8 cellular contexts compared by ENCODE assay signal in genomic region chr1:1157426-1157913, GRCh38. TPM values are rescaled to one million over a fixed set of nuclear protein-coding genes. Genes with fewer than 3 reads are reported as not detected.
DNase-seq lines count a peak whose midpoint lies in the region; ATAC-seq, FAIRE-seq and TF ChIP-seq lines count a peak whose summit lies in the region.

No MANE protein-coding gene starts in this region.

- H3K9ac ChIP-seq in keratinocyte (ENCODE audit: control insufficient read depth, extremely low read depth, insufficient read depth, low read length): peak overlapping the region; percentile 85

- peaks cover 18% of the 10 kb centered on the region for H3K9me3 Mint-ChIP-seq in central memory CD8-positive, alpha-beta T cell

- H3K27ac ChIP-seq in keratinocyte (ENCODE audit: control insufficient read depth, insufficient read depth, low read length): peak overlapping the region; percentile 74

- no peaks in the 10 kb centered on the region for H3K9me3 ChIP-seq in keratinocyte (ENCODE audit: control insufficient read depth, low read depth, low read length)

- peak overlapping the region; percentile 73 for H2AFZ ChIP-seq in keratinocyte (ENCODE audit: control insufficient read depth, low read length)

- peak; percentile 71 to 76 for ATAC-seq in activated CD4-positive, CD25-positive, alpha-beta regulatory T cell treated with anti-CD3 and anti-CD28 coated beads, Interleukin-2, amount 50 U/mL, for 24 hours
- ATAC-seq in central memory CD8-positive, alpha-beta T cell (replicated peaks; ENCODE audit: extremely low read depth, poor library complexity, severe bottlenecking): peak; percentile 61
- no peak for ATAC-seq in HG02571 (IDR thresholded peaks at IDR 0.05; ENCODE audit: unreplicated experiment)

- peak overlapping the region; percentile 77 for H3K4me3 Mint-ChIP-seq in central memory CD8-positive, alpha-beta T cell

- FAIRE-seq in keratinocyte (lab: Jason Lieb, UNC): peak; percentile 48

- H3K27me3 ChIP-seq in keratinocyte (ENCODE audit: control insufficient read depth, extremely low read depth, insufficient read depth, low read length): no peaks in the 10 kb centered on the region

- H3K27ac Mint-ChIP-seq in central memory CD8-positive, alpha-beta T cell (ENCODE audit: low read depth): peak overlapping the region; percentile 81

- no peaks in the 10 kb centered on the region for H3K27me3 Mint-ChIP-seq in central memory CD8-positive, alpha-beta T cell

- TF ChIP-seq CTCF in keratinocyte (optimal IDR thresholded peaks at IDR 0.05 in 1 of 3, IDR thresholded peaks at IDR 0.05 in 1 of 3, conservative IDR thresholded peaks at IDR 0.05 in 1 of 3; ENCODE audit: extremely low read depth in 1 of 3, insufficient read depth in 2 of 3, low read length in 3 of 3): no peak

- H3K4me2 ChIP-seq in keratinocyte (ENCODE audit: control insufficient read depth, extremely low read depth, insufficient read depth, low read depth, low read length): peak overlapping the region; percentile 93

- H3K4me1 ChIP-seq in keratinocyte (ENCODE audit: control insufficient read depth, extremely low read depth, insufficient read depth, low read length): peaks cover 12% of the 10 kb centered on the region

- H3K79me2 ChIP-seq in keratinocyte (ENCODE audit: control insufficient read depth, insufficient read depth, low read length): no peaks in the 10 kb centered on the region

- H3K4me3 ChIP-seq in keratinocyte (ENCODE audit: control insufficient read depth in 2 of 3, extremely low read depth in 1 of 3, insufficient read depth in 2 of 3, low read depth in 1 of 3, low read length in 3 of 3): peak overlapping the region; percentile 39 to 76 (median 74)

- H3K36me3 Mint-ChIP-seq in central memory CD8-positive, alpha-beta T cell (ENCODE audit: insufficient read depth): peaks cover 7% of the 10 kb centered on the region

- H3K36me3 ChIP-seq in keratinocyte (ENCODE audit: control insufficient read depth in 2 of 2, extremely low read depth in 1 of 2, insufficient read depth in 2 of 2, low read length in 2 of 2): no peaks in the 10 kb centered on the region

- DNase-seq in NK-92 treated with Interleukin-12 subunit alpha and Interleukin-12 subunit beta, amount 100 ng/mL, for 24 hours (lab: John Stamatoyannopoulos, UW): peak; percentile 32
- DNase-seq in NK-92 (lab: John Stamatoyannopoulos, UW; ENCODE audit: unreplicated experiment) (no peak), LoVo (ENCODE audit: low spot score) (peak; percentile 81), keratinocyte (ENCODE audit: low read depth, low spot score) (peak; percentile 70)
- DNase-seq in central memory CD8-positive, alpha-beta T cell (ENCODE audit: low spot score in 2 of 2): peak in 1 of 2 donors; percentile 38
- DNase-seq in stimulated activated CD4-positive, alpha-beta T cell treated with anti-CD3 and anti-CD28 coated beads, Interleukin-12 subunit alpha, Interleukin-12 subunit beta, amount 100 ng/mL, for 24 hours (ENCODE audit: low read depth in 2 of 2): peak; percentile 51 to 75

- H3K9me1 ChIP-seq in keratinocyte (ENCODE audit: control insufficient read depth, extremely low read depth, insufficient read depth, low read length): no peaks in the 10 kb centered on the region

- dilution Hi-C loops in keratinocyte (cut with MboI; ENCODE audit: extremely low pct_ligation_motif_present, low sequenced_read_pairs): no loop called here

- no peaks in the 10 kb centered on the region for H4K20me1 ChIP-seq in keratinocyte (ENCODE audit: control insufficient read depth, extremely low read depth, insufficient read depth, low read length)

- peaks cover 7% of the 10 kb centered on the region for H3K4me1 Mint-ChIP-seq in central memory CD8-positive, alpha-beta T cell

RNA-seq across cellular contexts. Expression of gene TTLL10, which starts 16.2 kb away (rescaled TPM):
- not detected in 3 replicates for polyA plus RNA-seq in keratinocyte
- not detected for polyA plus RNA-seq in keratinocyte (2011; ENCODE audit: low read depth)
- polyA plus RNA-seq in keratinocyte (2011; cell fraction: cytosol; rRNA removed): not detected in 2 replicates
- 0.31 TPM in 1 of 2 replicates, not detected in the other for polyA plus RNA-seq in keratinocyte (2011; cell fraction: nucleus; rRNA removed)
- polyA plus RNA-seq in keratinocyte (2012; ENCODE audit: low replicate concordance): 0.07 TPM in 1 of 2 replicates, not detected in the other
- polyA minus RNA-seq in keratinocyte: 0.23 TPM in 1 of 3 replicates, not detected in the others
- not detected for polyA minus RNA-seq in keratinocyte (2011; cell fraction: cytosol; rRNA and poly(A)+ RNA removed)
- polyA minus RNA-seq in keratinocyte (2011; cell fraction: nucleus; rRNA and poly(A)+ RNA removed): not detected in 2 replicates

RNA-seq across cellular contexts. Expression of gene C1orf159, which starts 41.6 kb away (rescaled TPM):
- 6.1 to 8.8 TPM (median 8.0 TPM) in 3 replicates for polyA plus RNA-seq in keratinocyte
- 3.2 TPM for polyA plus RNA-seq in keratinocyte (2011; ENCODE audit: low read depth)
- 3.5 and 10.1 TPM in 2 replicates for polyA plus RNA-seq in keratinocyte (2011; cell fraction: cytosol; rRNA removed)
- 19.2 and 30.8 TPM in 2 replicates for polyA plus RNA-seq in keratinocyte (2011; cell fraction: nucleus; rRNA removed)
- 9.8 and 11.1 TPM in 2 replicates for polyA plus RNA-seq in keratinocyte (2012; ENCODE audit: low replicate concordance)
- polyA minus RNA-seq in keratinocyte: 2.4 to 4.1 TPM (median 3.7 TPM) in 3 replicates
- 8.4 TPM for polyA minus RNA-seq in keratinocyte (2011; cell fraction: cytosol; rRNA and poly(A)+ RNA removed)
- polyA minus RNA-seq in keratinocyte (2011; cell fraction: nucleus; rRNA and poly(A)+ RNA removed): 9.0 and 9.5 TPM in 2 replicates

RNA-seq across cellular contexts. Expression of gene TNFRSF18, which starts 48.9 kb away (rescaled TPM):
- polyA plus RNA-seq in keratinocyte: 0.09 to 0.63 TPM (median 0.21 TPM) in 3 replicates
- not detected for polyA plus RNA-seq in keratinocyte (2011; ENCODE audit: low read depth)
- polyA plus RNA-seq in keratinocyte (2011; cell fraction: cytosol; rRNA removed): 0.07 and 0.34 TPM in 2 replicates
- polyA plus RNA-seq in keratinocyte (2011; cell fraction: nucleus; rRNA removed): 0.23 and 0.88 TPM in 2 replicates
- 0.18 and 0.21 TPM in 2 replicates for polyA plus RNA-seq in keratinocyte (2012; ENCODE audit: low replicate concordance)
- not detected in 3 replicates for polyA minus RNA-seq in keratinocyte
- polyA minus RNA-seq in keratinocyte (2011; cell fraction: cytosol; rRNA and poly(A)+ RNA removed): not detected
- 0.78 TPM in 1 of 2 replicates, not detected in the other for polyA minus RNA-seq in keratinocyte (2011; cell fraction: nucleus; rRNA and poly(A)+ RNA removed)

RNA-seq across cellular contexts. Expression of gene TNFRSF4, which starts 56.5 kb away (rescaled TPM):
- polyA plus RNA-seq in keratinocyte: 0.04 TPM in 1 of 3 replicates, not detected in the others
- polyA plus RNA-seq in keratinocyte (2011; ENCODE audit: low read depth): not detected
- polyA plus RNA-seq in keratinocyte (2011; cell fraction: cytosol; rRNA removed): not detected in 2 replicates
- not detected in 2 replicates for polyA plus RNA-seq in keratinocyte (2011; cell fraction: nucleus; rRNA removed)
- not detected in 2 replicates for polyA plus RNA-seq in keratinocyte (2012; ENCODE audit: low replicate concordance)
- not detected in 3 replicates for polyA minus RNA-seq in keratinocyte
- polyA minus RNA-seq in keratinocyte (2011; cell fraction: cytosol; rRNA and poly(A)+ RNA removed): not detected
- not detected in 2 replicates for polyA minus RNA-seq in keratinocyte (2011; cell fraction: nucleus; rRNA and poly(A)+ RNA removed)
